In the genomic region with DNA sequence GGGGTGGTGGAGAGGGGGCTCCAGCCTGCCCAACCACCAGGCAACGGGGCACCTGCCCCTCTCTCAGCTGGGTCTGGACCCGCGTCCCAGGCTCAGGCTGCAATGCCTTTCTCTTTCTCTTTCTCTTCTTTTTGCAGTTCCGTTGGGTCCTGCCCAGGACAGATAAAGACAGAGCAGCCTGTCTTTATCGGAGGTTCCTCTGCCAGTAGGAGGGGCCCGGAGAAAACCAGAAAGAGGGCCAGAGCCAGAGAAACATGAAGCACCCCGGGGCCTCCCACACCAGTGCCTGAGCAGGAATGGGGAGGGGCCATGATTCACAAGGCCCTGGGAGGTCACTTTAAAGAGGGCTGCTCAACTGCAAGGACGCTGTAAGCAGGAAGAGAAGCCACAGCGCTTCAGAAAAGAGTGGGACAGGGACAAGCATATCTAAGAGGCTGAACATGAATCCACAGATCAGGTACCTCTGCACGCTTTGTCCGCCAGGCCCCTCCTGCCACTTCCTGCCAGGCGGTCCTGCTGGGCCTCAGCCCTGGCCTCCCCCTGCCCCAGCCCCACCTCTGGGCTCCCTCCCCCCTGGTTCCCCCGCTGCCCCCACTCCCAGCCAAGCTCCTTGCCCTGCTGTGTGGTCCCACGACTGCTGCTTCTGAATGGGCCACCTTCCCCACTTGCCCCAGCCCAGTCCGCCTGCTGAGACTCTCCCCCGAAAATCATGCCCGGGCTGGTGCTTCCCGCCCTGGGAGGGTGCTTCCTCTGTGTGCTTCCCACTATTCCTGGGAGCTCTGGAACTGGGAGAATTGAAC, we compare ENCODE assay signal across 1 cellular context.
TF ChIP-seq lines count a peak whose summit lies in the region.

A gene (plus strand): TSS at position 335 of the 800 bp plus-strand sequence. CDS start 106 bp downstream, at position 441.

TF ChIP-seq in GM12878, 131 proteins besides CTCF, POLR2A, EP300 and RAD21 (continued from another document):
- TF ChIP-seq, protein P1, sequence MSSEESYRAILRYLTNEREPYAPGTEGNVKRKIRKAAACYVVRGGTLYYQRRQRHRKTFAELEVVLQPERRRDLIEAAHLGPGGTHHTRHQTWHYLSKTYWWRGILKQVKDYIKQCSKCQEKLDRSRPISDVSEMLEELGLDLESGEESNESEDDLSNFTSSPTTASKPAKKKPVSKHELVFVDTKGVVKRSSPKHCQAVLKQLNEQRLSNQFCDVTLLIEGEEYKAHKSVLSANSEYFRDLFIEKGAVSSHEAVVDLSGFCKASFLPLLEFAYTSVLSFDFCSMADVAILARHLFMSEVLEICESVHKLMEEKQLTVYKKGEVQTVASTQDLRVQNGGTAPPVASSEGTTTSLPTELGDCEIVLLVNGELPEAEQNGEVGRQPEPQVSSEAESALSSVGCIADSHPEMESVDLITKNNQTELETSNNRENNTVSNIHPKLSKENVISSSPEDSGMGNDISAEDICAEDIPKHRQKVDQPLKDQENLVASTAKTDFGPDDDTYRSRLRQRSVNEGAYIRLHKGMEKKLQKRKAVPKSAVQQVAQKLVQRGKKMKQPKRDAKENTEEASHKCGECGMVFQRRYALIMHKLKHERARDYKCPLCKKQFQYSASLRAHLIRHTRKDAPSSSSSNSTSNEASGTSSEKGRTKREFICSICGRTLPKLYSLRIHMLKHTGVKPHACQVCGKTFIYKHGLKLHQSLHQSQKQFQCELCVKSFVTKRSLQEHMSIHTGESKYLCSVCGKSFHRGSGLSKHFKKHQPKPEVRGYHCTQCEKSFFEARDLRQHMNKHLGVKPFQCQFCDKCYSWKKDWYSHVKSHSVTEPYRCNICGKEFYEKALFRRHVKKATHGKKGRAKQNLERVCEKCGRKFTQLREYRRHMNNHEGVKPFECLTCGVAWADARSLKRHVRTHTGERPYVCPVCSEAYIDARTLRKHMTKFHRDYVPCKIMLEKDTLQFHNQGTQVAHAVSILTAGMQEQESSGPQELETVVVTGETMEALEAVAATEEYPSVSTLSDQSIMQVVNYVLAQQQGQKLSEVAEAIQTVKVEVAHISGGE (CRISPR knock-in tag; IDR thresholded peaks at IDR 0.05), result no peak
- TF ChIP-seq PML (IDR thresholded peaks at IDR 0.05; ENCODE audit: low read length), result no peak
- TF ChIP-seq MEF2A (IDR thresholded peaks at IDR 0.05; ENCODE audit: insufficient read depth, low read depth, low read length), result peak; percentile 60; the same call in 1 of the 2 replicates
- no peak for TF ChIP-seq LARP7 (IDR thresholded peaks at IDR 0.05)
- TF ChIP-seq CBX3 (IDR thresholded peaks at IDR 0.05; ENCODE audit: borderline replicate concordance, low read depth), result no peak
- peak; percentile 81 for TF ChIP-seq NR2F1 (conservative IDR thresholded peaks at IDR 0.05)
- TF ChIP-seq, protein P2, sequence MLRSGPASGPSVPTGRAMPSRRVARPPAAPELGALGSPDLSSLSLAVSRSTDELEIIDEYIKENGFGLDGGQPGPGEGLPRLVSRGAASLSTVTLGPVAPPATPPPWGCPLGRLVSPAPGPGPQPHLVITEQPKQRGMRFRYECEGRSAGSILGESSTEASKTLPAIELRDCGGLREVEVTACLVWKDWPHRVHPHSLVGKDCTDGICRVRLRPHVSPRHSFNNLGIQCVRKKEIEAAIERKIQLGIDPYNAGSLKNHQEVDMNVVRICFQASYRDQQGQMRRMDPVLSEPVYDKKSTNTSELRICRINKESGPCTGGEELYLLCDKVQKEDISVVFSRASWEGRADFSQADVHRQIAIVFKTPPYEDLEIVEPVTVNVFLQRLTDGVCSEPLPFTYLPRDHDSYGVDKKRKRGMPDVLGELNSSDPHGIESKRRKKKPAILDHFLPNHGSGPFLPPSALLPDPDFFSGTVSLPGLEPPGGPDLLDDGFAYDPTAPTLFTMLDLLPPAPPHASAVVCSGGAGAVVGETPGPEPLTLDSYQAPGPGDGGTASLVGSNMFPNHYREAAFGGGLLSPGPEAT (IDR thresholded peaks at IDR 0.05; ENCODE audit: low read depth), result 0 out of 2 replicates have a peak, but pooled peaks have one; percentile 8
- TF ChIP-seq, protein P3, sequence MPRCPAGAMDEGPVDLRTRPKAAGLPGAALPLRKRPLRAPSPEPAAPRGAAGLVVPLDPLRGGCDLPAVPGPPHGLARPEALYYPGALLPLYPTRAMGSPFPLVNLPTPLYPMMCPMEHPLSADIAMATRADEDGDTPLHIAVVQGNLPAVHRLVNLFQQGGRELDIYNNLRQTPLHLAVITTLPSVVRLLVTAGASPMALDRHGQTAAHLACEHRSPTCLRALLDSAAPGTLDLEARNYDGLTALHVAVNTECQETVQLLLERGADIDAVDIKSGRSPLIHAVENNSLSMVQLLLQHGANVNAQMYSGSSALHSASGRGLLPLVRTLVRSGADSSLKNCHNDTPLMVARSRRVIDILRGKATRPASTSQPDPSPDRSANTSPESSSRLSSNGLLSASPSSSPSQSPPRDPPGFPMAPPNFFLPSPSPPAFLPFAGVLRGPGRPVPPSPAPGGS (IDR thresholded peaks at IDR 0.05; ENCODE audit: borderline replicate concordance, insufficient read depth, low read depth, low read length, poor library complexity, severe bottlenecking), result no peak
- no peak for TF ChIP-seq WRNIP1 (IDR thresholded peaks at IDR 0.05; ENCODE audit: borderline replicate concordance, low read depth, low read length)
- TF ChIP-seq RB1 (IDR thresholded peaks at IDR 0.05; ENCODE audit: borderline replicate concordance), result no peak
- no peak for TF ChIP-seq BACH1 (IDR thresholded peaks at IDR 0.05; ENCODE audit: borderline replicate concordance)
- no peak for TF ChIP-seq STAT1 (conservative IDR thresholded peaks at IDR 0.05)
- TF ChIP-seq, protein P4, sequence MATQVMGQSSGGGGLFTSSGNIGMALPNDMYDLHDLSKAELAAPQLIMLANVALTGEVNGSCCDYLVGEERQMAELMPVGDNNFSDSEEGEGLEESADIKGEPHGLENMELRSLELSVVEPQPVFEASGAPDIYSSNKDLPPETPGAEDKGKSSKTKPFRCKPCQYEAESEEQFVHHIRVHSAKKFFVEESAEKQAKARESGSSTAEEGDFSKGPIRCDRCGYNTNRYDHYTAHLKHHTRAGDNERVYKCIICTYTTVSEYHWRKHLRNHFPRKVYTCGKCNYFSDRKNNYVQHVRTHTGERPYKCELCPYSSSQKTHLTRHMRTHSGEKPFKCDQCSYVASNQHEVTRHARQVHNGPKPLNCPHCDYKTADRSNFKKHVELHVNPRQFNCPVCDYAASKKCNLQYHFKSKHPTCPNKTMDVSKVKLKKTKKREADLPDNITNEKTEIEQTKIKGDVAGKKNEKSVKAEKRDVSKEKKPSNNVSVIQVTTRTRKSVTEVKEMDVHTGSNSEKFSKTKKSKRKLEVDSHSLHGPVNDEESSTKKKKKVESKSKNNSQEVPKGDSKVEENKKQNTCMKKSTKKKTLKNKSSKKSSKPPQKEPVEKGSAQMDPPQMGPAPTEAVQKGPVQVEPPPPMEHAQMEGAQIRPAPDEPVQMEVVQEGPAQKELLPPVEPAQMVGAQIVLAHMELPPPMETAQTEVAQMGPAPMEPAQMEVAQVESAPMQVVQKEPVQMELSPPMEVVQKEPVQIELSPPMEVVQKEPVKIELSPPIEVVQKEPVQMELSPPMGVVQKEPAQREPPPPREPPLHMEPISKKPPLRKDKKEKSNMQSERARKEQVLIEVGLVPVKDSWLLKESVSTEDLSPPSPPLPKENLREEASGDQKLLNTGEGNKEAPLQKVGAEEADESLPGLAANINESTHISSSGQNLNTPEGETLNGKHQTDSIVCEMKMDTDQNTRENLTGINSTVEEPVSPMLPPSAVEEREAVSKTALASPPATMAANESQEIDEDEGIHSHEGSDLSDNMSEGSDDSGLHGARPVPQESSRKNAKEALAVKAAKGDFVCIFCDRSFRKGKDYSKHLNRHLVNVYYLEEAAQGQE (IDR thresholded peaks at IDR 0.05; ENCODE audit: low read depth, low read length), result no peak
- no peak for TF ChIP-seq SREBF2 (IDR thresholded peaks at IDR 0.05; ENCODE audit: low read length)
